In the genomic region with DNA sequence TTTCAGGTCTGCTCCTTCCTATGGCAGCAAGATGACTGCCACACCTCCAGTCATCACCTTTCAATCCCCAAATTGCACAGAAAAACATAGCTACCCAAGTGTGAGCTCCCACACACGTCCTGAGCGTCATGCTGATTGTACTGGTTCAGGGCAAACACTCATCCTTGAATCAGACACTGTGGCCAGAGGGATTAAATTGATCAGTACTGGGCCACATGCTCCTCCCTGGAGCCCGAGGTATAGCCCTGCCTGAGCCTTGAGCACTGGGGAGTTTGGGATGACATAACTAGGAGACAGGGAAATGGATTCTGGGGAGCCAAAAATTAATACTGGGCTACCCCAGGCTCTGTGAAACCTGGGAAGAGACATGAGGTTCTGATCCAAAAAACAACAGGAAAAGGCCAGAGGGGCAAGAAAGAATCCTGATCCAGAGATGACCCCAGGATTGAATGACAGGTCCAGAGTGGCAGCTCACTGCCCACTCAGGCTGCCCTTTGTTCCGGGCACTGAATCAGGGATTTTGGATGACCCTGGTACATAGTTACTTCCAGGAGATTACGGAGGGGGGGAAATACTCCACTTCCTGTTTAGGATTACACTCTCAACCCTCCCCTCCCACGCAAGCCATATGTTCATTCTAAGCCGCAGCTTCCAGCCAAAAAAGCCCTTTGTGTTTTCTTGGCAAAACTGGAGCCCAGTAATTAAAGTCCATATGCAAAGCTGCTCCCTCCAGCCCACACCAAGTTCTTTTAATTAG, we compare ENCODE assay signal across 15 cellular contexts.
DNase-seq lines count a peak whose midpoint lies in the region; ATAC-seq and TF ChIP-seq lines count a peak whose summit lies in the region.
"Had no signal": no experiment of that assay in that cellular context is flagged by ENCODE, and none has a peak within 500 bp of the region (broad histone marks: within the 10 kb centered on the region; RNA-seq: fewer than 3 reads in every experiment).

No MANE protein-coding gene starts in this region.

- H3K4me3 ChIP-seq in A673 (ENCODE audit: low read depth, low read length, poor library complexity, severe bottlenecking): no peak overlapping the region
- no peak overlapping the region for H3K4me3 ChIP-seq in fibroblast of mammary gland (ENCODE audit: control insufficient read depth, low read depth, low read length)
- H3K4me3 ChIP-seq in spleen: no peak overlapping the region
- H3K4me3 ChIP-seq: heart left ventricle, lung had no signal

- TF ChIP-seq CTCF in A673 (conservative IDR thresholded peaks at IDR 0.05; ENCODE audit: low read depth, low read length): no peak
- TF ChIP-seq CTCF in fibroblast of mammary gland (conservative IDR thresholded peaks at IDR 0.05; ENCODE audit: control insufficient read depth, insufficient read depth, low read depth, low read length): no peak
- no peak for TF ChIP-seq CTCF in spleen (IDR thresholded peaks at IDR 0.05 in 8 of 11, conservative IDR thresholded peaks at IDR 0.05 in 3 of 11)

- H3K27me3 ChIP-seq in A673 (replicated peaks; ENCODE audit: insufficient read depth, low read depth, low read length, poor library complexity): no peaks in the 10 kb centered on the region
- H3K27me3 ChIP-seq in spleen (replicated peaks in 1 of 7): peaks cover 0 to 11% (median 0%) of the 10 kb centered on the region in 7 donors
- H3K27me3 ChIP-seq: heart left ventricle had no signal

- H3K36me3 ChIP-seq in A673 (ENCODE audit: insufficient read depth, low read length, poor library complexity, severe bottlenecking) (no peaks in the 10 kb centered on the region), spleen (no peaks in the 10 kb centered on the region)
- H3K36me3 ChIP-seq: heart left ventricle had no signal

- intact Hi-C loops in A673 (cut with micrococcal nuclease; ENCODE audit: unreplicated experiment) (no loop called here), spleen (cut with DNase I; ENCODE audit: low total_unique reads) (no loop called here)

- peaks cover 35% of the 10 kb centered on the region for H3K4me1 ChIP-seq in A673 (ENCODE audit: insufficient read depth, low read length, poor library complexity, severe bottlenecking)
- H3K4me1 ChIP-seq in spleen: peaks cover 0 to 9% (median 6%) of the 10 kb centered on the region in 6 donors

- H3K27ac ChIP-seq in A673 (ENCODE audit: low read depth, low read length, poor library complexity, severe bottlenecking): peak overlapping the region; percentile 9
- H3K27ac ChIP-seq in spleen: peak overlapping the region in 3 of 8 donors; percentile 1 to 46 (median 23)
- H3K27ac ChIP-seq: heart left ventricle had no signal

- 64 to 68% (median 67%) methylated on average over 7 of the region's 7 CpGs for WGBS in spleen, 5 donors

- no TSS peak for BruUV-seq in A673 (replicated peaks; lab: Mats Ljungman, UMichigan)

- H3K9me3 ChIP-seq in A673 (ENCODE audit: low read depth, low read length, poor library complexity, severe bottlenecking): no peaks in the 10 kb centered on the region
- no peaks in the 10 kb centered on the region for H3K9me3 ChIP-seq in spleen
- H3K9me3 ChIP-seq: heart left ventricle had no signal

- CTCF ChIA-PET in A673 (lab: Charles Lee): interaction anchor here (0.6 kb wide), 1 partner anchor 101 kb away, joined by 3 read pairs; no protein-coding TSS in a partner anchor

- TF ChIP-seq POLR2A in spleen (IDR thresholded peaks at IDR 0.05): no peak

- POLR2A ChIA-PET in A673 (lab: Charles Lee; ENCODE audit: low non-redundant PET): interaction anchor here (0.6 kb wide), 1 partner anchor 13 kb away, joined by 3 read pairs; no protein-coding TSS in a partner anchor

- DNase-seq in A673 (ENCODE audit: low spot score): peak; percentile 85
- peak; percentile 96 for DNase-seq in G401 (ENCODE audit: low spot score)
- peak; percentile 98 for DNase-seq in RKO (ENCODE audit: low spot score)
- peak; percentile 76 for DNase-seq in fibroblast of mammary gland (ENCODE audit: low read depth)
- DNase-seq in NCI-H187 treated with DMSO at 0.1 percent for 48 hours (lab: John Stamatoyannopoulos, UW): no peak
- DNase-seq in spleen: no peak
- DNase-seq in hippocampal formation (lab: John Stamatoyannopoulos, UW): no peak
- DNase-seq: activated naive CD8-positive, alpha-beta T cell treated with anti-CD3 and anti-CD28 coated beads, Interleukin-2, amount 10 ng/mL, durations not matched to agents 7 days and 5 days; heart left ventricle; NCI-H187; stimulated activated CD4-positive, alpha-beta T cell treated with anti-CD3 and anti-CD28 coated beads, Interleukin-4, amount 100 ng/mL, for 1 hour; stimulated activated naive CD8-positive, alpha-beta T cell treated with anti-CD3 and anti-CD28 coated beads, Interleukin-15, amount 100 ng/mL, for 72 hours; T-helper 17 cell had no signal

- ATAC-seq in HG03097 (IDR thresholded peaks at IDR 0.05; ENCODE audit: low FRiP score, unreplicated experiment): no peak
- ATAC-seq: heart left ventricle; stimulated activated naive CD8-positive, alpha-beta T cell treated with anti-CD3 and anti-CD28 coated beads, Interleukin-15, amount 100 ng/mL, for 72 hours; T-helper 17 cell had no signal

- in situ Hi-C loops in G401 (cut with HindIII; ENCODE audit: low sequenced_read_pairs): no loop called here

Comparison
In these comparisons a context has a peak if more than half of its experiments do, and no peak if none do; other contexts are left out.
1. DNase-seq: peak in A673 (single experiment), G401 (single experiment), RKO (single experiment) and fibroblast of mammary gland (single experiment); none in NCI-H187 treated with DMSO at 0.1 percent for 48 hours (single experiment), spleen (single experiment) and hippocampal formation (0 of 2).